In genomic region chr12:49091836-49092085, GRCh38 we compare ENCODE assay signal across 9 cellular contexts. TPM values are rescaled to one million over a fixed set of nuclear protein-coding genes. Genes with fewer than 3 reads are reported as not detected.
DNase-seq lines count a peak whose midpoint lies in the region; ATAC-seq and TF ChIP-seq lines count a peak whose summit lies in the region.
"Had no signal": no experiment of that assay in that cellular context is flagged by ENCODE, and none has a peak within 500 bp of the region (broad histone marks: within the 10 kb centered on the region; RNA-seq: fewer than 3 reads in every experiment).

No MANE protein-coding gene starts in this region.

- peak overlapping the region; percentile 62 for H3K27ac Mint-ChIP-seq in memory B cell
- H3K27ac Mint-ChIP-seq: CD8-positive, alpha-beta T cell had no signal

- no peak overlapping the region for H3K4me3 Mint-ChIP-seq in memory B cell

- TF ChIP-seq CTCF in heart left ventricle (IDR thresholded peaks at IDR 0.05) (no peak), astrocyte of the spinal cord (IDR thresholded peaks at IDR 0.05; ENCODE audit: low read depth, low read length) (no peak), tibial nerve (IDR thresholded peaks at IDR 0.05) (no peak)

- H3K36me3 Mint-ChIP-seq in memory B cell: peaks cover 8% of the 10 kb centered on the region

- 1 to 6% (median 4%) methylated on average over 6 to 14 of the region's 14 CpGs for WGBS in heart left ventricle, 4 donors
- 1 to 2% methylated on average over 14 of the region's 14 CpGs for WGBS in tibial nerve, 2 donors

- in situ Hi-C loops in astrocyte of the spinal cord (cut with HindIII; ENCODE audit: low sequenced_read_pairs): no loop called here

- H3K36me3 ChIP-seq in heart left ventricle (peaks cover 0 to 13% (median 7%) of the 10 kb centered on the region in 9 donors), tibial nerve (peaks cover 0 to 9% (median 0%) of the 10 kb centered on the region in 3 donors)

- DNase-seq in heart left ventricle: no peak
- no peak for DNase-seq in Right ventricle myocardium inferior (ENCODE audit: missing footprints)
- DNase-seq in astrocyte of the spinal cord (ENCODE audit: low read depth, low spot score): no peak
- DNase-seq in memory B cell (ENCODE audit: low spot score in 2 of 2): no peak
- DNase-seq in tibial nerve (ENCODE audit: low spot score in 2 of 2): no peak
- no peak for DNase-seq in stimulated activated CD4-positive, alpha-beta T cell treated with anti-CD3 and anti-CD28 coated beads, Interleukin-12 subunit alpha, Interleukin-12 subunit beta, amount 100 ng/mL, for 4 hours
- DNase-seq in NCI-H226: no peak

- peaks cover 26% of the 10 kb centered on the region for H3K27me3 Mint-ChIP-seq in memory B cell

- H3K27ac ChIP-seq in heart left ventricle: peak overlapping the region in 3 of 12 donors; percentile 29 to 50 (median 35)
- H3K27ac ChIP-seq in tibial nerve: peak overlapping the region; percentile 63 to 94 (median 82)

- H3K9me3 ChIP-seq in heart left ventricle (no peaks in the 10 kb centered on the region), tibial nerve (no peaks in the 10 kb centered on the region)

- intact Hi-C loops in heart left ventricle (cut with DNase I): no loop called here
- intact Hi-C loops in Right ventricle myocardium inferior (cut with DNase I): no loop called here

- H3K4me3 ChIP-seq in heart left ventricle (peak overlapping the region in 10 of 12 donors; percentile 33 to 48 (median 44)), astrocyte of the spinal cord (ENCODE audit: low read depth, low read length) (peak overlapping the region; percentile 26), tibial nerve (peak overlapping the region; percentile 30 to 65 (median 42))

- H3K4me1 Mint-ChIP-seq in memory B cell: peaks cover 38% of the 10 kb centered on the region

- H3K4me1 ChIP-seq in heart left ventricle (peaks cover 10 to 74% (median 57%) of the 10 kb centered on the region in 12 donors), tibial nerve (peaks cover 0 to 84% (median 58%) of the 10 kb centered on the region in 4 donors)

- H3K27me3 ChIP-seq in heart left ventricle: peaks cover 0 to 66% (median 35%) of the 10 kb centered on the region in 9 donors
- peaks cover 0 to 50% of the 10 kb centered on the region in 2 donors for H3K27me3 ChIP-seq in tibial nerve

- ATAC-seq in heart left ventricle (no peak), Right ventricle myocardium inferior (no peak), memory B cell (ENCODE audit: low read depth) (no peak), HG02938 (IDR thresholded peaks at IDR 0.05; ENCODE audit: unreplicated experiment) (no peak)

- H3K9me3 Mint-ChIP-seq in memory B cell: no peaks in the 10 kb centered on the region
- H3K9me3 Mint-ChIP-seq: CD8-positive, alpha-beta T cell had no signal

- TF ChIP-seq EP300 in tibial nerve (IDR thresholded peaks at IDR 0.05): peak in 1 of 2 donors; percentile 74

- TF ChIP-seq POLR2A in heart left ventricle (IDR thresholded peaks at IDR 0.05) (no peak), tibial nerve (IDR thresholded peaks at IDR 0.05) (no peak)

RNA-seq across cellular contexts. Expression of gene DHH, which starts 2.8 kb away (rescaled TPM):
- total RNA-seq in heart left ventricle: 1 to 10 TPM in 1 of 9 donors, under 1 TPM in 8; 0.34 to 1.5 (median 0.76) TPM
- polyA plus RNA-seq in heart left ventricle: 1 to 10 TPM in 1 of 2 donors, under 1 TPM in 1; 0.38 to 1.0 TPM
- 0.87 TPM for total RNA-seq in Right ventricle myocardium inferior
- 10 to 100 TPM; 55.5 to 94.7 (median 60.1) TPM for total RNA-seq in tibial nerve

RNA-seq across cellular contexts. Expression of gene LMBR1L, which starts 18.9 kb away (rescaled TPM):
- total RNA-seq in heart left ventricle: 10 to 100 TPM; 10.4 to 43.5 (median 27.9) TPM
- 10 to 100 TPM; 17.2 to 23.7 TPM for polyA plus RNA-seq in heart left ventricle
- 26.3 TPM for total RNA-seq in Right ventricle myocardium inferior
- 10 to 100 TPM; 50.3 to 97.5 (median 73.0) TPM for total RNA-seq in tibial nerve

RNA-seq across cellular contexts. Expression of gene RHEBL1, which starts 22.0 kb away (rescaled TPM):
- total RNA-seq in heart left ventricle: 1 to 10 TPM in 2 of 9 donors, under 1 TPM in 2, not detected in 5; 0.19 to 2.0 (median 0.72) TPM
- under 1 TPM; 0.37 to 0.50 TPM for polyA plus RNA-seq in heart left ventricle
- 0.41 TPM for total RNA-seq in Right ventricle myocardium inferior
- total RNA-seq in tibial nerve: 1 to 10 TPM in 2 of 4 donors, not detected in 2; 1.1 to 4.3 TPM

RNA-seq across cellular contexts. Expression of gene KMT2D, which starts 31.2 kb away (rescaled TPM):
- total RNA-seq in heart left ventricle (10 to 100 TPM; 32.5 to 82.7 (median 55.6) TPM), Right ventricle myocardium inferior (33.5 TPM), tibial nerve (100 to 1,000 TPM in 1 of 4 donors, 10 to 100 TPM in 3; 53.5 to 102 (median 76.9) TPM)
- polyA plus RNA-seq in heart left ventricle: 10 to 100 TPM; 38.1 to 47.4 TPM

RNA-seq across cellular contexts. Expression of gene TUBA1B, which starts 39.4 kb away (rescaled TPM):
- total RNA-seq in heart left ventricle (100 to 1,000 TPM; 242 to 966 (median 464) TPM), Right ventricle myocardium inferior (510 TPM), tibial nerve (100 to 1,000 TPM; 516 to 967 (median 709) TPM)
- polyA plus RNA-seq in heart left ventricle: 1,000 to 10,000 TPM in 1 of 2 donors, 100 to 1,000 TPM in 1; 189 to 1,651 TPM

Comparison
In these comparisons a context has a peak if more than half of its experiments do, and no peak if none do; other contexts are left out.
1. RNA of gene DHH, which starts 2.8 kb away (total RNA-seq): 55.5 to 94.7 TPM in tibial nerve; 0.87 TPM in Right ventricle myocardium inferior (single experiment) and 0.34 to 1.5 TPM in heart left ventricle; every median in the first group is over 10 times any median in the second.
2. Peak in every context shown above with its lines, with median percentiles within 50 percentile points of each other: H3K4me3 ChIP-seq.